Comparison of ENCODE assay signal across 1 cellular context in genomic region chr12:90062799-90063198, GRCh38.
TF ChIP-seq lines count a peak whose summit lies in the region.

No MANE protein-coding gene starts in this region.

TF ChIP-seq in HepG2, 621 proteins besides CTCF, POLR2A, EP300 and RAD21 (continued from another document):
- TF ChIP-seq ZNF414 (CRISPR knock-in tag; IDR thresholded peaks at IDR 0.05) (no peak), KLF16 (CRISPR knock-in tag; IDR thresholded peaks at IDR 0.05) (no peak), KIAA2018 (CRISPR knock-in tag; IDR thresholded peaks at IDR 0.05; ENCODE audit: borderline replicate concordance) (no peak), PAX8 (CRISPR knock-in tag; IDR thresholded peaks at IDR 0.05; ENCODE audit: borderline replicate concordance) (no peak), ZIK1 (CRISPR knock-in tag; IDR thresholded peaks at IDR 0.05; ENCODE audit: borderline replicate concordance, low read depth) (no peak)
